27 cellular contexts compared by ENCODE assay signal in genomic region chr5:142650060-142650459, GRCh38. TPM values are rescaled to one million over a fixed set of nuclear protein-coding genes. Genes with fewer than 3 reads are reported as not detected.
"Had no signal": no experiment of that assay in that cellular context is flagged by ENCODE, and none has a peak within 500 bp of the region (broad histone marks: within the 10 kb centered on the region; RNA-seq: fewer than 3 reads in every experiment).

No MANE protein-coding gene starts in this region.

- H3K4me3 ChIP-seq: neural progenitor cell, ovary, psoas muscle, right lobe of liver, sigmoid colon, stomach, thoracic aorta, thyroid gland, tibial nerve, upper lobe of left lung, vagina had no signal

- ATAC-seq: natural killer cell; psoas muscle; right cardiac atrium; right lobe of liver; stimulated activated effector memory CD8-positive, alpha-beta T cell treated with anti-CD3 and anti-CD28 coated beads, Interleukin-12 subunit alpha, Interleukin-12 subunit beta, amount 100 ng/mL, for 72 hours; stimulated activated naive B cell treated with anti-CD40 and anti-IgM and Interleukin-4, amounts not matched to agents 10 μg/mL and 1 μg/mL and 100 μg/mL, for 72 hours had no signal

- H3K4me1 ChIP-seq: neural progenitor cell, right lobe of liver had no signal

- H3K9me3 ChIP-seq: ovary, psoas muscle, right lobe of liver, sigmoid colon, stomach, thoracic aorta, thyroid gland, tibial nerve, upper lobe of left lung, vagina had no signal

- H3K36me3 ChIP-seq: neural progenitor cell, ovary, right lobe of liver, sigmoid colon, stomach, thoracic aorta, thyroid gland, tibial nerve, upper lobe of left lung, vagina had no signal

- DNase-seq: natural killer cell; occipital lobe; ovary; posterior cingulate gyrus; psoas muscle; right cardiac atrium; right lobe of liver; sigmoid colon; small intestine; stimulated activated CD4-positive, alpha-beta T cell treated with anti-CD3 and anti-CD28 coated beads, Interleukin-15, amount 100 ng/mL, for 24 hours; stimulated activated CD4-positive, alpha-beta T cell treated with anti-CD3 and anti-CD28 coated beads, Interleukin-2, amount 100 ng/mL, for 24 hours; stimulated activated CD4-positive, alpha-beta T cell treated with anti-CD3 and anti-CD28 coated beads, Interleukin-2, amount 100 ng/mL, for 48 hours; stimulated activated CD4-positive, alpha-beta T cell treated with anti-CD3 and anti-CD28 coated beads, Interleukin-4, amount 100 ng/mL, for 24 hours; stimulated activated naive B cell treated with anti-CD40 and anti-IgM and Interleukin-4, amounts not matched to agents 10 μg/mL and 1 μg/mL and 100 μg/mL, for 72 hours; stimulated activated naive CD4-positive, alpha-beta T cell treated with Interleukin-2 at 50 U/mL for 16 hours; stomach; thyroid gland; upper lobe of left lung had no signal

- H3K27me3 ChIP-seq: neural progenitor cell, ovary, right lobe of liver, sigmoid colon, thyroid gland, tibial nerve, upper lobe of left lung, vagina had no signal

- H3K27ac ChIP-seq: neural progenitor cell, ovary, parathyroid adenoma, psoas muscle, right lobe of liver, sigmoid colon, stomach, thoracic aorta, thyroid gland, tibial nerve, upper lobe of left lung, vagina had no signal

RNA-seq across cellular contexts. Expression of gene FGF1, which starts 35.8 kb away (rescaled TPM):
- total RNA-seq: natural killer cell, progenitor cell of endocrine pancreas, ureter had no signal
- polyA plus RNA-seq: neural cell had no signal
